In the genomic region with DNA sequence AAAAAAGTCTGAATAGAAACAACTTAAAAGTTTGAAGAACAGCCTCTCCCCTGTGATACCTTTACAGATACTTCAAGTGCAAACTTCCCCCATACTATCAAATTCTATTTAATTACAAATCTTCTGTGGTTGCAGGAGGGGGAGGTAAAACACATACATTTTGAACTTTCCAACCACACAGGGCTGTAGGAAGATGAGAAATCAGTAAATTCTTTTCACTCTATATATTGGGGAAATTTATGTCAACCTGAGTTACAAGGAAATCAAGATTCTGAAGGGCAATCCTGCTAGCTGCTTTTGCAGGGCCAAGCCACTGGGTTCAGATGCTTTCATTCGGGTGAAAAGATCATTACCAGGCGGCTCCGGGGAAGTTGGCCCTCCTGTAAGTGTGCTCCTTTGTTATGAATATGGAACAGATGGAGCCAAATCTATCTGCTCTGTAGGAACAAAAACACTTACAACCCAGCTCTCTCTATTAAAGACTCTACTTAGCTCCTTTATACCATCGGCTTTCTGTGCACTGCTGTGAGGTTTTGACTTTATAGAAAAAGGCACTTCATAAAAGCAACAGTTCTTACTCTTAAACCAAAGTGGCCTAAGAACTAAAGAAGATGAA, we compare ENCODE assay signal across 21 cellular contexts.
DNase-seq lines count a peak whose midpoint lies in the region; ATAC-seq and TF ChIP-seq lines count a peak whose summit lies in the region.
"Had no signal": no experiment of that assay in that cellular context is flagged by ENCODE, and none has a peak within 500 bp of the region (broad histone marks: within the 10 kb centered on the region; RNA-seq: fewer than 3 reads in every experiment).

No MANE protein-coding gene starts in this region.

- H3K9me3 Mint-ChIP-seq in activated naive CD8-positive, alpha-beta T cell treated with anti-CD3 and anti-CD28 coated beads, Interleukin-2, amount 50 U/mL, for 24 hours, result no peaks in the 10 kb centered on the region
- no peaks in the 10 kb centered on the region for H3K9me3 Mint-ChIP-seq in activated naive CD8-positive, alpha-beta T cell treated with anti-CD3 and anti-CD28 coated beads for 36 hours
- no peaks in the 10 kb centered on the region for H3K9me3 Mint-ChIP-seq in type B pancreatic cell

- peaks cover 2% of the 10 kb centered on the region for H4K20me1 ChIP-seq in hepatocyte (ENCODE audit: insufficient read depth, poor library complexity, severe bottlenecking)

- H3K27ac ChIP-seq in hepatocyte, result no peak overlapping the region
- H3K27ac ChIP-seq: lower lobe of right lung had no signal

- H3K4me1 Mint-ChIP-seq in activated naive CD8-positive, alpha-beta T cell treated with anti-CD3 and anti-CD28 coated beads, Interleukin-2, amount 50 U/mL, for 24 hours, result peaks cover 8% of the 10 kb centered on the region
- peaks cover 10% of the 10 kb centered on the region for H3K4me1 Mint-ChIP-seq in activated naive CD8-positive, alpha-beta T cell treated with anti-CD3 and anti-CD28 coated beads for 36 hours
- peaks cover 43% of the 10 kb centered on the region for H3K4me1 Mint-ChIP-seq in type B pancreatic cell (ENCODE audit: unreplicated experiment)
- H3K4me1 Mint-ChIP-seq: CD14-positive monocyte, T-helper 17 cell had no signal

- no peak overlapping the region for H3K4me3 Mint-ChIP-seq in activated naive CD8-positive, alpha-beta T cell treated with anti-CD3 and anti-CD28 coated beads, Interleukin-2, amount 50 U/mL, for 24 hours
- no peak overlapping the region for H3K4me3 Mint-ChIP-seq in activated naive CD8-positive, alpha-beta T cell treated with anti-CD3 and anti-CD28 coated beads for 36 hours
- peak overlapping the region; percentile 34 for H3K4me3 Mint-ChIP-seq in type B pancreatic cell
- H3K4me3 Mint-ChIP-seq: CD14-positive monocyte, T-helper 17 cell had no signal

- TF ChIP-seq CTCF in hepatocyte (IDR thresholded peaks at IDR 0.05; ENCODE audit: poor library complexity) (no peak), type B pancreatic cell (conservative IDR thresholded peaks at IDR 0.05) (no peak)

- H3K27me3 ChIP-seq in hepatocyte, result no peaks in the 10 kb centered on the region

- H3K4me1 ChIP-seq in hepatocyte (ENCODE audit: insufficient read depth), result no peaks in the 10 kb centered on the region
- H3K4me1 ChIP-seq: lower lobe of right lung had no signal

- no peaks in the 10 kb centered on the region for H3K9me2 ChIP-seq in hepatocyte (replicated peaks; ENCODE audit: insufficient read depth)

- peaks cover 8% of the 10 kb centered on the region for H3K79me2 ChIP-seq in hepatocyte

- H3K27me3 Mint-ChIP-seq in activated naive CD8-positive, alpha-beta T cell treated with anti-CD3 and anti-CD28 coated beads, Interleukin-2, amount 50 U/mL, for 24 hours, result peaks cover 14% of the 10 kb centered on the region
- peaks cover 9% of the 10 kb centered on the region for H3K27me3 Mint-ChIP-seq in activated naive CD8-positive, alpha-beta T cell treated with anti-CD3 and anti-CD28 coated beads for 36 hours
- no peaks in the 10 kb centered on the region for H3K27me3 Mint-ChIP-seq in type B pancreatic cell

- H3K4me3 ChIP-seq in hepatocyte, result no peak overlapping the region
- H3K4me3 ChIP-seq: lower lobe of right lung had no signal

- no peak overlapping the region for H2AFZ ChIP-seq in hepatocyte

- 55% methylated on average over 4 of the region's 4 CpGs for WGBS in hepatocyte (ENCODE audit: low lambda C conversion rate, missing lambda C conversion rate)

- no peaks in the 10 kb centered on the region for H3K36me3 Mint-ChIP-seq in activated naive CD8-positive, alpha-beta T cell treated with anti-CD3 and anti-CD28 coated beads, Interleukin-2, amount 50 U/mL, for 24 hours (ENCODE audit: low read depth)
- H3K36me3 Mint-ChIP-seq in activated naive CD8-positive, alpha-beta T cell treated with anti-CD3 and anti-CD28 coated beads for 36 hours, result no peaks in the 10 kb centered on the region
- peaks cover 11% of the 10 kb centered on the region for H3K36me3 Mint-ChIP-seq in type B pancreatic cell
- H3K36me3 Mint-ChIP-seq: CD14-positive monocyte had no signal

- no peak for DNase-seq in activated naive CD8-positive, alpha-beta T cell treated with anti-CD3 and anti-CD28 coated beads, Interleukin-2, amount 50 U/mL, for 24 hours
- DNase-seq in activated naive CD8-positive, alpha-beta T cell treated with anti-CD3 and anti-CD28 coated beads for 36 hours, result no peak
- DNase-seq in NCI-H524 treated with DMSO at 0.1 percent for 48 hours (lab: John Stamatoyannopoulos, UW) (peak; percentile 69), hepatocyte (ENCODE audit: low spot score) (no peak), type B pancreatic cell (ENCODE audit: extremely low spot score, unreplicated experiment) (no peak), MV-4-11 (lab: John Stamatoyannopoulos, UW) (no peak), dedifferentiated amniotic fluid mesenchymal stem cell (ENCODE audit: extremely low spot score) (no peak)
- DNase-seq: activated CD4-positive, alpha-beta T cell treated with anti-CD3 and anti-CD28 coated beads, Interleukin-2, amount 50 U/mL, for 4 hours; activated naive CD4-positive, alpha-beta T cell treated with Interleukin-2 at 50 U/mL for 16 hours; activated T-cell treated with anti-CD3 and anti-CD28 coated beads for 4 hours; anterior cingulate cortex; DMS79; effector CD8-positive, alpha-beta T cell; lower lobe of right lung; NCI-H1436; nucleus accumbens; OCI-M1; stimulated activated CD8-positive, alpha-beta memory T cell treated with anti-CD3 and anti-CD28 coated beads, Interleukin-4, amount 100 ng/mL, for 48 hours; T-helper 17 cell had no signal

- ATAC-seq in activated naive CD8-positive, alpha-beta T cell treated with anti-CD3 and anti-CD28 coated beads, Interleukin-2, amount 50 U/mL, for 24 hours, result peak; percentile 66
- ATAC-seq in HG03095 (IDR thresholded peaks at IDR 0.05; ENCODE audit: unreplicated experiment), result no peak
- ATAC-seq: lower lobe of right lung, T-helper 17 cell had no signal

- H3K9me3 ChIP-seq in hepatocyte (ENCODE audit: low read depth), result no peaks in the 10 kb centered on the region
- H3K9me3 ChIP-seq: lower lobe of right lung had no signal

- peak overlapping the region; percentile 9 for H3K4me2 ChIP-seq in hepatocyte

- H3K36me3 ChIP-seq in hepatocyte (replicated peaks; ENCODE audit: insufficient read depth, low read depth), result no peaks in the 10 kb centered on the region
- H3K36me3 ChIP-seq: lower lobe of right lung had no signal

- no peak overlapping the region for H3K27ac Mint-ChIP-seq in activated naive CD8-positive, alpha-beta T cell treated with anti-CD3 and anti-CD28 coated beads, Interleukin-2, amount 50 U/mL, for 24 hours
- H3K27ac Mint-ChIP-seq in activated naive CD8-positive, alpha-beta T cell treated with anti-CD3 and anti-CD28 coated beads for 36 hours, result no peak overlapping the region
- H3K27ac Mint-ChIP-seq in type B pancreatic cell, result no peak overlapping the region
- H3K27ac Mint-ChIP-seq: CD14-positive monocyte, T-helper 17 cell had no signal
